9 cellular contexts compared by ENCODE assay signal in the genomic region with DNA sequence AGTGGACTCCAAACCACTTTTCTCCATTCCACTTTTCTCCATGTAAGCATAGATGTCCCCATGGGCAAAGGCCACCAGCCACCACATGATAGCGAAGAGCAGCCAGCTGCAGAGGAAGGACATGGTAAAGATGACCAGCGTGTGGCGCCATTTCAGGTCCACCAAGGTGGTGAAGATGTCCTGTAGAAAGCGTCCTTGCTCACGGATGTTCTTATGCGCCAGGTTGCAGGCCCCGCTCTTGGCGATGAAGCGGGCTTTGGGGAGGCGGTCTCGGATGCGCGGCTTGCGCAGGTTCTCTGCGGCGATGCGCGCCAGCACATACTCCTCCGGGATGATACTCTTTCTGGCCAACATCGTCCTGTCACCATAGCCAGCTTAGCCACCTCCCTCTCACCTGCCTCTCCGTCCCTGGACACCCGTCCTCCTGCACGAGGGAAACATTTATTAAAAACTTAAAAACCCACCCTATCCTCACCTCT. TPM values are rescaled to one million over a fixed set of nuclear protein-coding genes. Genes with fewer than 3 reads are reported as not detected.
DNase-seq lines count a peak whose midpoint lies in the region; ATAC-seq and TF ChIP-seq lines count a peak whose summit lies in the region.
"Had no signal": no experiment of that assay in that cellular context is flagged by ENCODE, and none has a peak within 500 bp of the region (broad histone marks: within the 10 kb centered on the region; RNA-seq: fewer than 3 reads in every experiment).

No MANE protein-coding gene starts in this region.

- ATAC-seq in GM18861 (IDR thresholded peaks at IDR 0.05; ENCODE audit: unreplicated experiment) (no peak), HG03432 (IDR thresholded peaks at IDR 0.05; ENCODE audit: unreplicated experiment) (no peak), HG02798 (IDR thresholded peaks at IDR 0.05; ENCODE audit: poor library complexity, unreplicated experiment) (no peak)

- no peak overlapping the region for H3K27ac ChIP-seq in cardiac muscle cell
- H3K27ac ChIP-seq: epithelial cell of prostate had no signal

- H3K27me3 ChIP-seq in GM06990 (replicated peaks; ENCODE audit: control insufficient read depth, insufficient read depth, low read length): no peaks in the 10 kb centered on the region; the same call in 1 of the 2 replicates
- no peaks in the 10 kb centered on the region for H3K27me3 ChIP-seq in cardiac muscle cell

- H3K4me1 ChIP-seq in cardiac muscle cell (ENCODE audit: low read depth): peaks cover 13% of the 10 kb centered on the region

- TF ChIP-seq CTCF in GM06990 (IDR thresholded peaks at IDR 0.05; ENCODE audit: insufficient read depth, low read length, poor library complexity, severe bottlenecking) (peak; percentile 5), cardiac muscle cell (IDR thresholded peaks at IDR 0.05; ENCODE audit: low read depth, low read length) (peak; percentile 20), retinal pigment epithelial cell (conservative IDR thresholded peaks at IDR 0.05; ENCODE audit: low read depth, low read length) (peak; percentile 43)

- H3K9me3 ChIP-seq in cardiac muscle cell (ENCODE audit: low read depth): no peaks in the 10 kb centered on the region

- H3K4me3 ChIP-seq in GM06990 (replicated peaks; ENCODE audit: low read depth, low read length) (no peak overlapping the region), cardiac muscle cell (peak overlapping the region; percentile 56), retinal pigment epithelial cell (ENCODE audit: low read length) (peak overlapping the region; percentile 60)

- H3K36me3 ChIP-seq in GM06990 (ENCODE audit: control insufficient read depth, insufficient read depth, low read length): no peaks in the 10 kb centered on the region
- no peaks in the 10 kb centered on the region for H3K36me3 ChIP-seq in cardiac muscle cell

- DNase-seq in GM06990 (ENCODE audit: extremely low read depth, insufficient read length): no peak
- peak; percentile 8 for DNase-seq in RPMI8226
- DNase-seq in cardiac muscle cell (ENCODE audit: low read depth in 1 of 2, low spot score in 1 of 2): peak; percentile 22 to 57
- DNase-seq in retinal pigment epithelial cell (ENCODE audit: low read depth): no peak
- DNase-seq in activated CD8-positive, alpha-beta memory T cell treated with anti-CD3 and anti-CD28 coated beads, Interleukin-2, amount 50 U/mL, for 48 hours: no peak

RNA-seq across cellular contexts. Expression of a gene that starts 1.2 kb away (rescaled TPM):
- 9.7 and 11.4 TPM in 2 replicates for total RNA-seq in cardiac muscle cell
- 9.4 and 11.0 TPM in 2 replicates for polyA plus RNA-seq in cardiac muscle cell

Comparison
In these comparisons a context has a peak if more than half of its experiments do, and no peak if none do; other contexts are left out.
1. DNase-seq: peak in RPMI8226 (single experiment) and cardiac muscle cell (2 of 2); none in GM06990 (single experiment), retinal pigment epithelial cell (single experiment) and activated CD8-positive, alpha-beta memory T cell treated with anti-CD3 and anti-CD28 coated beads, Interleukin-2, amount 50 U/mL, for 48 hours (single experiment).
2. Peak in every context shown above with its lines, with median percentiles within 50 percentile points of each other: CTCF ChIP-seq.